In the genomic region with DNA sequence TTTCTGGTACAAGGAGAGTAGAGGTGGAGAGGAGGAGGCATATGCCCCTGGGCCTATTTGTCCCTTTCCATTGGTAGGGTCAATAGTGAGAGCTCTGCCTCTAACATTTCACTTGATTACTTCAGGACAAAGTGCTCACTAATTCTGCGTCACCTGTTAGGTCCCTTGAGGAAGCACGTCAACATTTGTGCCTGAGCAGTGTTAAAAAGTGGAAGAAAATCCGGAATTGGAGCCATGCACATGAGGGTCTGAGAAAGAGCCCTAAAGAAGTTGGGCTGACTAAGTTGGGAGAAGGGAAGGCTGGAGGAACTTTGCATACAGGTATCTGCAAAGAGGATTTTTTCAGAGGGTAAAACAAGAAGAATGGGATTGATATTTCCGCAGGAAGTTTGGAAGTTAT, we compare ENCODE assay signal across 14 cellular contexts. TPM values are rescaled to one million over a fixed set of nuclear protein-coding genes. Genes with fewer than 3 reads are reported as not detected.
DNase-seq lines count a peak whose midpoint lies in the region; ATAC-seq and TF ChIP-seq lines count a peak whose summit lies in the region.
"Had no signal": no experiment of that assay in that cellular context is flagged by ENCODE, and none has a peak within 500 bp of the region (broad histone marks: within the 10 kb centered on the region; RNA-seq: fewer than 3 reads in every experiment).

No MANE protein-coding gene starts in this region.

- POLR2A ChIA-PET in activated CD4-positive, alpha-beta memory T cell treated with anti-CD3 and anti-CD28 coated beads for 36 hours (lab: Charles Lee), result interaction anchor here (6.5 kb wide), 1 partner anchor 19 kb away, joined by 62 read pairs; a partner anchor contains a TSS

- peak overlapping the region; percentile 100 for H3K4me3 Mint-ChIP-seq in stimulated activated naive CD8-positive, alpha-beta T cell treated with anti-CD3 and anti-CD28 coated beads, Interleukin-15, Interleukin-2, amounts not matched to agents 100 ng/mL and 50 ng/mL, for 24 hours
- no peak overlapping the region for H3K4me3 Mint-ChIP-seq in stimulated activated naive CD8-positive, alpha-beta T cell treated with anti-CD3 and anti-CD28 coated beads, Interleukin-15, amount 100 ng/mL, for 72 hours
- peak overlapping the region; percentile 100 for H3K4me3 Mint-ChIP-seq in activated CD4-positive, alpha-beta memory T cell treated with anti-CD3 and anti-CD28 coated beads for 36 hours

- TF ChIP-seq CTCF in right lobe of liver (IDR thresholded peaks at IDR 0.05), result no peak

- no peaks in the 10 kb centered on the region for H3K9me3 ChIP-seq in right lobe of liver
- H3K9me3 ChIP-seq in MG63, result no peaks in the 10 kb centered on the region
- H3K9me3 ChIP-seq: gastroesophageal sphincter, mucosa of descending colon had no signal

- H3K4me1 Mint-ChIP-seq in stimulated activated naive CD8-positive, alpha-beta T cell treated with anti-CD3 and anti-CD28 coated beads, Interleukin-15, Interleukin-2, amounts not matched to agents 100 ng/mL and 50 ng/mL, for 24 hours (ENCODE audit: low read depth), result peaks cover 88% of the 10 kb centered on the region
- H3K4me1 Mint-ChIP-seq in stimulated activated naive CD8-positive, alpha-beta T cell treated with anti-CD3 and anti-CD28 coated beads, Interleukin-15, amount 100 ng/mL, for 72 hours, result peaks cover 88% of the 10 kb centered on the region
- H3K4me1 Mint-ChIP-seq in activated CD4-positive, alpha-beta memory T cell treated with anti-CD3 and anti-CD28 coated beads for 36 hours (ENCODE audit: low read depth), result peaks cover 81% of the 10 kb centered on the region

- WGBS in right lobe of liver (ENCODE audit: insufficient coverage, low coverage, low lambda C conversion rate, missing lambda C conversion rate), result 52% methylated on average over 4 of the region's 4 CpGs

- no peak for TF ChIP-seq POLR2A in right lobe of liver (IDR thresholded peaks at IDR 0.05)

- H3K36me3 Mint-ChIP-seq in stimulated activated naive CD8-positive, alpha-beta T cell treated with anti-CD3 and anti-CD28 coated beads, Interleukin-15, Interleukin-2, amounts not matched to agents 100 ng/mL and 50 ng/mL, for 24 hours (ENCODE audit: low read depth), result peaks cover 63% of the 10 kb centered on the region
- H3K36me3 Mint-ChIP-seq in activated CD4-positive, alpha-beta memory T cell treated with anti-CD3 and anti-CD28 coated beads for 36 hours, result peaks cover 62% of the 10 kb centered on the region

- CTCF ChIA-PET in activated CD4-positive, alpha-beta memory T cell treated with anti-CD3 and anti-CD28 coated beads for 36 hours (lab: Charles Lee), result interaction anchor here (6.2 kb wide), 1 partner anchor 29 kb away, joined by 56 read pairs; no protein-coding TSS in a partner anchor

- peaks cover 0 to 63% (median 23%) of the 10 kb centered on the region in 4 donors for H3K4me1 ChIP-seq in right lobe of liver

- DNase-seq in stimulated activated naive CD8-positive, alpha-beta T cell treated with anti-CD3 and anti-CD28 coated beads, Interleukin-15, amount 100 ng/mL, for 72 hours, result no peak
- DNase-seq in activated CD4-positive, alpha-beta memory T cell treated with anti-CD3 and anti-CD28 coated beads for 36 hours, result no peak
- DNase-seq in right lobe of liver (no peak), MG63 (no peak)
- DNase-seq: activated effector memory CD4-positive, alpha-beta T cell treated with anti-CD3 and anti-CD28 coated beads, Interleukin-2, amount 50 U/mL, for 16 hours; mucosa of descending colon; NCI-H1092; NCI-H2227 treated with DMSO at 0.1 percent for 48 hours; PC-3 had no signal

- H3K27ac Mint-ChIP-seq in stimulated activated naive CD8-positive, alpha-beta T cell treated with anti-CD3 and anti-CD28 coated beads, Interleukin-15, Interleukin-2, amounts not matched to agents 100 ng/mL and 50 ng/mL, for 24 hours, result peak overlapping the region; percentile 83
- peak overlapping the region in 1 of 2 donors; percentile 78 for H3K27ac Mint-ChIP-seq in stimulated activated naive CD8-positive, alpha-beta T cell treated with anti-CD3 and anti-CD28 coated beads, Interleukin-15, amount 100 ng/mL, for 72 hours
- peak overlapping the region; percentile 46 for H3K27ac Mint-ChIP-seq in activated CD4-positive, alpha-beta memory T cell treated with anti-CD3 and anti-CD28 coated beads for 36 hours

- no peaks in the 10 kb centered on the region for H3K27me3 Mint-ChIP-seq in stimulated activated naive CD8-positive, alpha-beta T cell treated with anti-CD3 and anti-CD28 coated beads, Interleukin-15, Interleukin-2, amounts not matched to agents 100 ng/mL and 50 ng/mL, for 24 hours
- H3K27me3 Mint-ChIP-seq in stimulated activated naive CD8-positive, alpha-beta T cell treated with anti-CD3 and anti-CD28 coated beads, Interleukin-15, amount 100 ng/mL, for 72 hours, result no peaks in the 10 kb centered on the region
- H3K27me3 Mint-ChIP-seq in activated CD4-positive, alpha-beta memory T cell treated with anti-CD3 and anti-CD28 coated beads for 36 hours, result no peaks in the 10 kb centered on the region

- no peaks in the 10 kb centered on the region for H3K27me3 ChIP-seq in right lobe of liver
- H3K27me3 ChIP-seq in MG63, result no peaks in the 10 kb centered on the region
- H3K27me3 ChIP-seq: gastroesophageal sphincter had no signal

- intact Hi-C loops in activated CD4-positive, alpha-beta memory T cell treated with anti-CD3 and anti-CD28 coated beads for 36 hours (cut with micrococcal nuclease), result no loop called here
- intact Hi-C loops in right lobe of liver (cut with DNase I), result no loop called here

- H3K4me3 ChIP-seq in right lobe of liver (peak overlapping the region in 1 of 3 donors; percentile 85), MG63 (no peak overlapping the region)
- H3K4me3 ChIP-seq: gastroesophageal sphincter, mucosa of descending colon had no signal

- peak overlapping the region in 2 of 3 donors; percentile 79 to 85 for H3K27ac ChIP-seq in right lobe of liver
- H3K27ac ChIP-seq: gastroesophageal sphincter had no signal

- H3K9me3 Mint-ChIP-seq in stimulated activated naive CD8-positive, alpha-beta T cell treated with anti-CD3 and anti-CD28 coated beads, Interleukin-15, Interleukin-2, amounts not matched to agents 100 ng/mL and 50 ng/mL, for 24 hours, result no peaks in the 10 kb centered on the region
- H3K9me3 Mint-ChIP-seq in stimulated activated naive CD8-positive, alpha-beta T cell treated with anti-CD3 and anti-CD28 coated beads, Interleukin-15, amount 100 ng/mL, for 72 hours, result no peaks in the 10 kb centered on the region
- no peaks in the 10 kb centered on the region for H3K9me3 Mint-ChIP-seq in activated CD4-positive, alpha-beta memory T cell treated with anti-CD3 and anti-CD28 coated beads for 36 hours

- H3K36me3 ChIP-seq in right lobe of liver (peaks cover 0 to 13% (median 5%) of the 10 kb centered on the region in 4 donors), MG63 (peaks cover 25% of the 10 kb centered on the region)

- ATAC-seq in stimulated activated naive CD8-positive, alpha-beta T cell treated with anti-CD3 and anti-CD28 coated beads, Interleukin-15, amount 100 ng/mL, for 72 hours, result no peak
- ATAC-seq in right lobe of liver (no peak), GM19035 (IDR thresholded peaks at IDR 0.05; ENCODE audit: unreplicated experiment) (no peak), GM21717 (IDR thresholded peaks at IDR 0.05; ENCODE audit: unreplicated experiment) (no peak), esophagus mucosa (no peak)
- ATAC-seq: gastroesophageal sphincter, mucosa of descending colon, PC-3 had no signal

RNA-seq across cellular contexts. Expression of a gene that starts 1.9 kb away (rescaled TPM):
- 10 to 100 TPM; 61.3 to 62.2 TPM for total RNA-seq in activated CD4-positive, alpha-beta memory T cell treated with anti-CD3 and anti-CD28 coated beads for 36 hours
- total RNA-seq in right lobe of liver, result 10 to 100 TPM; 19.1 to 30.5 (median 20.0) TPM
- 12.7 TPM for total RNA-seq in esophagus mucosa
- 12.7 and 13.1 TPM in 2 replicates for total RNA-seq in MG63 (2014; rRNA removed; shearing (Covaris generic); ENCODE audit: low replicate concordance)

RNA-seq across cellular contexts. Expression of a gene that starts 17.0 kb away (rescaled TPM):
- 100 to 1,000 TPM in 1 of 2 experiments, 10 to 100 TPM in 1; 99.5 to 105 TPM for total RNA-seq in activated CD4-positive, alpha-beta memory T cell treated with anti-CD3 and anti-CD28 coated beads for 36 hours
- total RNA-seq in right lobe of liver (10 to 100 TPM; 21.8 to 33.8 (median 24.8) TPM), esophagus mucosa (44.3 TPM)
- 161 and 219 TPM in 2 replicates for total RNA-seq in MG63 (2014; rRNA removed; shearing (Covaris generic); ENCODE audit: low replicate concordance)

RNA-seq across cellular contexts. Expression of a gene that starts 42.5 kb away (rescaled TPM):
- total RNA-seq in activated CD4-positive, alpha-beta memory T cell treated with anti-CD3 and anti-CD28 coated beads for 36 hours, result 10 to 100 TPM; 68.2 to 75.1 TPM
- total RNA-seq in right lobe of liver (1 to 10 TPM in 4 of 6 experiments, under 1 TPM in 2; 0.62 to 2.6 (median 1.3) TPM), esophagus mucosa (34.6 TPM)
- 0.49 TPM in 1 of 2 replicates, not detected in the other for total RNA-seq in MG63 (2014; rRNA removed; shearing (Covaris generic); ENCODE audit: low replicate concordance)

RNA-seq across cellular contexts. Expression of a gene that starts 46.1 kb away (rescaled TPM):
- total RNA-seq in activated CD4-positive, alpha-beta memory T cell treated with anti-CD3 and anti-CD28 coated beads for 36 hours, result 1 to 10 TPM in 1 of 2 experiments, under 1 TPM in 1; 0.90 to 2.3 TPM
- total RNA-seq in right lobe of liver (1 to 10 TPM in 3 of 6 experiments, under 1 TPM in 1, not detected in 2; 0.44 to 1.5 (median 1.2) TPM), esophagus mucosa (0.28 TPM)
- 2.3 TPM in 1 of 2 replicates, not detected in the other for total RNA-seq in MG63 (2014; rRNA removed; shearing (Covaris generic); ENCODE audit: low replicate concordance)

RNA-seq across cellular contexts. Expression of a gene that starts 52.0 kb away (rescaled TPM):
- 1 to 10 TPM; 3.9 to 4.0 TPM for total RNA-seq in activated CD4-positive, alpha-beta memory T cell treated with anti-CD3 and anti-CD28 coated beads for 36 hours
- total RNA-seq in right lobe of liver (1 to 10 TPM in 3 of 6 experiments, under 1 TPM in 3; 0.43 to 4.0 (median 1.1) TPM), esophagus mucosa (2.0 TPM)
- total RNA-seq in MG63 (2014; rRNA removed; shearing (Covaris generic); ENCODE audit: low replicate concordance), result 0.59 TPM in 1 of 2 replicates, not detected in the other

Comparison
In these comparisons a context has a peak if more than half of its experiments do, and no peak if none do; other contexts are left out.
1. H3K4me3 Mint-ChIP-seq: peak in stimulated activated naive CD8-positive, alpha-beta T cell treated with anti-CD3 and anti-CD28 coated beads, Interleukin-15, Interleukin-2, amounts not matched to agents 100 ng/mL and 50 ng/mL, for 24 hours (single experiment) and activated CD4-positive, alpha-beta memory T cell treated with anti-CD3 and anti-CD28 coated beads for 36 hours (single experiment); none in stimulated activated naive CD8-positive, alpha-beta T cell treated with anti-CD3 and anti-CD28 coated beads, Interleukin-15, amount 100 ng/mL, for 72 hours (0 of 2).